Comparison of ENCODE assay signal across 9 cellular contexts in genomic region chr2:100588071-100588786, GRCh38. TPM values are rescaled to one million over a fixed set of nuclear protein-coding genes. Genes with fewer than 3 reads are reported as not detected.
A peak's percentile ranks its signal among the peaks of the same experiment; 100 is the strongest.
DNase-seq lines count a peak whose midpoint lies in the region; ATAC-seq and TF ChIP-seq lines count a peak whose summit lies in the region.
"Had no signal": no experiment of that assay in that cellular context is flagged by ENCODE, and none has a peak within 500 bp of the region (broad histone marks: within the 10 kb centered on the region; RNA-seq: fewer than 3 reads in every experiment).

No MANE protein-coding gene starts in this region.

- peak; percentile 84 for ATAC-seq in stimulated activated naive CD8-positive, alpha-beta T cell treated with anti-CD3 and anti-CD28 coated beads, Interleukin-15, Interleukin-2, amounts not matched to agents 100 U/mL and 50 U/mL, for 24 hours
- ATAC-seq in HG03571 (IDR thresholded peaks at IDR 0.05; ENCODE audit: unreplicated experiment) (no peak), GM21717 (IDR thresholded peaks at IDR 0.05; ENCODE audit: unreplicated experiment) (no peak)

- TF ChIP-seq CTCF in astrocyte of the cerebellum (IDR thresholded peaks at IDR 0.05; ENCODE audit: low read depth, low read length, missing control alignments) (no peak), stomach (IDR thresholded peaks at IDR 0.05) (no peak)

- no peaks in the 10 kb centered on the region for H3K27me3 ChIP-seq in stomach
- H3K27me3 ChIP-seq: SJCRH30 had no signal

- H3K4me3 ChIP-seq in astrocyte of the cerebellum (ENCODE audit: low read depth, low read length) (no peak overlapping the region), stomach (no peak overlapping the region)
- H3K4me3 ChIP-seq: SJCRH30 had no signal

- DNase-seq in activated CD8-positive, alpha-beta memory T cell treated with anti-CD3 and anti-CD28 coated beads for 24 hours: peak; percentile 60
- DNase-seq in activated CD8-positive, alpha-beta memory T cell treated with anti-CD3 and anti-CD28 coated beads, Interleukin-2, amount 50 U/mL, for 48 hours: no peak
- DNase-seq in KBM-7 (peak; percentile 43), astrocyte of the cerebellum (ENCODE audit: low read depth) (peak; percentile 19), stomach (no peak)
- DNase-seq in stimulated activated naive CD8-positive, alpha-beta T cell treated with anti-CD3 and anti-CD28 coated beads, Interleukin-15, Interleukin-2, amounts not matched to agents 100 U/mL and 50 U/mL, for 24 hours: no peak

- in situ Hi-C loops in KBM-7 (cut with MboI; ENCODE audit: low pct_unique_long_range_greater_than_20kb, low sequenced_read_pairs) (no loop called here), astrocyte of the cerebellum (cut with HindIII; ENCODE audit: low sequenced_read_pairs) (no loop called here)

- no peaks in the 10 kb centered on the region for H3K4me1 ChIP-seq in stomach

- intact Hi-C loops in stomach (cut with DNase I; ENCODE audit: low total_unique reads): no loop called here

- no peak for TF ChIP-seq POLR2A in stomach (IDR thresholded peaks at IDR 0.05)

- H3K27ac ChIP-seq in stomach: no peak overlapping the region
- H3K27ac ChIP-seq: SJCRH30 had no signal

- H3K36me3 ChIP-seq in stomach: no peaks in the 10 kb centered on the region
- H3K36me3 ChIP-seq: SJCRH30 had no signal

- no peaks in the 10 kb centered on the region for H3K9me3 ChIP-seq in stomach
- H3K9me3 ChIP-seq: SJCRH30 had no signal

- TF ChIP-seq EP300 in stomach (IDR thresholded peaks at IDR 0.05): no peak

- WGBS in stomach, 5 donors: 66 to 84% (median 72%) methylated on average over 7 of the region's 7 CpGs

RNA-seq across cellular contexts. Expression of gene PDCL3, which starts 25.4 kb away (rescaled TPM):
- 10 to 100 TPM in 3 of 5 donors, 1 to 10 TPM in 1, not detected in 1; 7.2 to 32.2 (median 12.5) TPM for total RNA-seq in stomach
- 10 to 100 TPM; 21.3 to 29.5 (median 23.7) TPM for polyA plus RNA-seq in stomach

Comparison
In these comparisons a context has a peak if more than half of its experiments do, and no peak if none do; other contexts are left out.
1. DNase-seq: peak in activated CD8-positive, alpha-beta memory T cell treated with anti-CD3 and anti-CD28 coated beads for 24 hours (single experiment), KBM-7 (single experiment) and astrocyte of the cerebellum (single experiment); none in activated CD8-positive, alpha-beta memory T cell treated with anti-CD3 and anti-CD28 coated beads, Interleukin-2, amount 50 U/mL, for 48 hours (single experiment), stimulated activated naive CD8-positive, alpha-beta T cell treated with anti-CD3 and anti-CD28 coated beads, Interleukin-15, Interleukin-2, amounts not matched to agents 100 U/mL and 50 U/mL, for 24 hours (single experiment) and stomach (single experiment).